ENCODE assay signal across 1 cellular context in the genomic region with DNA sequence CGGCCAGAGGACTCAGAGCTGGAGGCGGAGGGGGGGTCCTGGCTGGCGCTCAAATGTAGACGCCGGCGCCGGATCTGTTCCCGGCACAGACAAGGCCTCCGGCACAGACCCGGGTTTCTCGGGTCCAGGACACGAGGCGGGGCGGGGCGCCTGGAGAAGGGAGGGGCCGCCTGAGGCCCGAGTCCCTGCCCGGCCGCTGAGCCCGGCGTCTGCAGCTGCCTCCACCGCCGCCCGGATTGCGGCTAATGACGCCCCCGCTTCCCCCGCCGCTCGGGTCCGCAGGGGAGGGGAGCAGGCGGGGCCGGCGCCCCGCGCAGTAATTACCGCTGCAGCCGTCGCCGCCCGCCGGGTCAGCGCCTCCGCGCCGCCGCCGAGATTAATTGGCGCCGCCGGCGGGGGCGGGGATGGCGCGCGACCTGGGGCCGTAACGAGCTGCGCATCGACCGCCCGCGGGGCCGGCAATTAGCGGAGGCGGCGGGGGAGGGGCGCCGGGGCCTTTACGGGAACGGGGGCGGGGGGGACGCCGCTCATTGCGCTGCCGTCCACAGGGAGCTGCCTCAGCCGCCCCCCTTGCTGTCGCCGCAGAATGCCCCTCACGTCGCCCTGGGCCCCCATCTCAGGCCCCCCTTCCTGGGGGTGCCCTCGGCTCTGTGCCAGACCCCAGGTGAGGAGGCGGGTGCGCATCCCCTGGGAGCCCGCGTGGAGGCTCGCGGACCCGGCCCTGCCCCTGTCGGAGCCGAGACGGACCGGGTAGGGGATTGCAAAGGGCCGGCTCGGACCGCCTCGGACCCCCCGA.
TF ChIP-seq lines count a peak whose summit lies in the region.

No MANE protein-coding gene starts in this region.

TF ChIP-seq in GM23338, 12 proteins besides CTCF, POLR2A, EP300 and RAD21 (continued from another document):
- TF ChIP-seq EZH2phosphoT487 (IDR thresholded peaks at IDR 0.05; ENCODE audit: unreplicated experiment), result no peak
- no peak for TF ChIP-seq JUNB (IDR thresholded peaks at IDR 0.05; ENCODE audit: unreplicated experiment)
- TF ChIP-seq, protein P1, sequence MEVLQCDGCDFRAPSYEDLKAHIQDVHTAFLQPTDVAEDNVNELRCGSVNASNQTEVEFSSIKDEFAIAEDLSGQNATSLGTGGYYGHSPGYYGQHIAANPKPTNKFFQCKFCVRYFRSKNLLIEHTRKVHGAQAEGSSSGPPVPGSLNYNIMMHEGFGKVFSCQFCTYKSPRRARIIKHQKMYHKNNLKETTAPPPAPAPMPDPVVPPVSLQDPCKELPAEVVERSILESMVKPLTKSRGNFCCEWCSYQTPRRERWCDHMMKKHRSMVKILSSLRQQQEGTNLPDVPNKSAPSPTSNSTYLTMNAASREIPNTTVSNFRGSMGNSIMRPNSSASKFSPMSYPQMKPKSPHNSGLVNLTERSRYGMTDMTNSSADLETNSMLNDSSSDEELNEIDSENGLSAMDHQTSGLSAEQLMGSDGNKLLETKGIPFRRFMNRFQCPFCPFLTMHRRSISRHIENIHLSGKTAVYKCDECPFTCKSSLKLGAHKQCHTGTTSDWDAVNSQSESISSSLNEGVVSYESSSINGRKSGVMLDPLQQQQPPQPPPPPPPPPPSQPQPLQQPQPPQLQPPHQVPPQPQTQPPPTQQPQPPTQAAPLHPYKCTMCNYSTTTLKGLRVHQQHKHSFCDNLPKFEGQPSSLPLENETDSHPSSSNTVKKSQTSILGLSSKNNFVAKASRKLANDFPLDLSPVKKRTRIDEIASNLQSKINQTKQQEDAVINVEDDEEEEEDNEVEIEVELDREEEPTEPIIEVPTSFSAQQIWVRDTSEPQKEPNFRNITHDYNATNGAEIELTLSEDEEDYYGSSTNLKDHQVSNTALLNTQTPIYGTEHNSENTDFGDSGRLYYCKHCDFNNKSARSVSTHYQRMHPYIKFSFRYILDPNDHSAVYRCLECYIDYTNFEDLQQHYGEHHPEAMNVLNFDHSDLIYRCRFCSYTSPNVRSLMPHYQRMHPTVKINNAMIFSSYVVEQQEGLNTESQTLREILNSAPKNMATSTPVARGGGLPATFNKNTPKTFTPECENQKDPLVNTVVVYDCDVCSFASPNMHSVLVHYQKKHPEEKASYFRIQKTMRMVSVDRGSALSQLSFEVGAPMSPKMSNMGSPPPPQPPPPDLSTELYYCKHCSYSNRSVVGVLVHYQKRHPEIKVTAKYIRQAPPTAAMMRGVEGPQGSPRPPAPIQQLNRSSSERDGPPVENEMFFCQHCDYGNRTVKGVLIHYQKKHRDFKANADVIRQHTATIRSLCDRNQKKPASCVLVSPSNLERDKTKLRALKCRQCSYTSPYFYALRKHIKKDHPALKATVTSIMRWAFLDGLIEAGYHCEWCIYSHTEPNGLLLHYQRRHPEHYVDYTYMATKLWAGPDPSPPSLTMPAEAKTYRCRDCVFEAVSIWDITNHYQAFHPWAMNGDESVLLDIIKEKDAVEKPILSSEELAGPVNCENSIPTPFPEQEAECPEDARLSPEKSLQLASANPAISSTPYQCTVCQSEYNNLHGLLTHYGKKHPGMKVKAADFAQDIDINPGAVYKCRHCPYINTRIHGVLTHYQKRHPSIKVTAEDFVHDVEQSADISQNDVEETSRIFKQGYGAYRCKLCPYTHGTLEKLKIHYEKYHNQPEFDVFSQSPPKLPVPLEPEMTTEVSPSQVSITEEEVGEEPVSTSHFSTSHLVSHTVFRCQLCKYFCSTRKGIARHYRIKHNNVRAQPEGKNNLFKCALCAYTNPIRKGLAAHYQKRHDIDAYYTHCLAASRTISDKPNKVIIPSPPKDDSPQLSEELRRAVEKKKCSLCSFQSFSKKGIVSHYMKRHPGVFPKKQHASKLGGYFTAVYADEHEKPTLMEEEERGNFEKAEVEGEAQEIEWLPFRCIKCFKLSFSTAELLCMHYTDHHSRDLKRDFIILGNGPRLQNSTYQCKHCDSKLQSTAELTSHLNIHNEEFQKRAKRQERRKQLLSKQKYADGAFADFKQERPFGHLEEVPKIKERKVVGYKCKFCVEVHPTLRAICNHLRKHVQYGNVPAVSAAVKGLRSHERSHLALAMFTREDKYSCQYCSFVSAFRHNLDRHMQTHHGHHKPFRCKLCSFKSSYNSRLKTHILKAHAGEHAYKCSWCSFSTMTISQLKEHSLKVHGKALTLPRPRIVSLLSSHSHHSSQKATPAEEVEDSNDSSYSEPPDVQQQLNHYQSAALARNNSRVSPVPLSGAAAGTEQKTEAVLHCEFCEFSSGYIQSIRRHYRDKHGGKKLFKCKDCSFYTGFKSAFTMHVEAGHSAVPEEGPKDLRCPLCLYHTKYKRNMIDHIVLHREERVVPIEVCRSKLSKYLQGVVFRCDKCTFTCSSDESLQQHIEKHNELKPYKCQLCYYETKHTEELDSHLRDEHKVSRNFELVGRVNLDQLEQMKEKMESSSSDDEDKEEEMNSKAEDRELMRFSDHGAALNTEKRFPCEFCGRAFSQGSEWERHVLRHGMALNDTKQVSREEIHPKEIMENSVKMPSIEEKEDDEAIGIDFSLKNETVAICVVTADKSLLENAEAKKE (CRISPR knock-in tag; IDR thresholded peaks at IDR 0.05), result no peak
